ENCODE assay signal across 19 cellular contexts in genomic region chr13:23180711-23181110, GRCh38. TPM values are rescaled to one million over a fixed set of nuclear protein-coding genes. Genes with fewer than 3 reads are reported as not detected.
"Had no signal": no experiment of that assay in that cellular context is flagged by ENCODE, and none has a peak within 500 bp of the region (broad histone marks: within the 10 kb centered on the region; RNA-seq: fewer than 3 reads in every experiment).

Gene SGCG (plus strand): TSS chr13:23180979. CDS start chr13:23203695, 22,716 bp downstream.

- H3K9me3 Mint-ChIP-seq: activated naive CD4-positive, alpha-beta T cell treated with anti-CD3 and anti-CD28 coated beads, Interleukin-2, amount 10 ng/mL, durations not matched to agents 7 days and 5 days; T-helper 2 cell treated with Interferon-gamma antibody and Interleukin-4, amounts not matched to agents 5 μg/mL and 100 μg/mL, for 36 hours had no signal

- FAIRE-seq: pancreas had no signal

- DNase-seq: activated CD4-positive, alpha-beta T cell treated with anti-CD3 and anti-CD28 coated beads, Interleukin-2, amount 50 U/mL, for 1 hour; activated naive CD4-positive, alpha-beta T cell treated with anti-CD3 and anti-CD28 coated beads, Interleukin-2, amount 10 ng/mL, durations not matched to agents 7 days and 5 days; activated T-cell treated with anti-CD3 and anti-CD28 coated beads for 4 hours; adrenal gland; caudate nucleus; cortex of kidney; effector memory CD8-positive, alpha-beta T cell; immature natural killer cell; left colon; mammary epithelial cell; pancreas; retina; stimulated activated CD4-positive, alpha-beta T cell treated with anti-CD3 and anti-CD28 coated beads, Interleukin-2, amount 100 ng/mL, for 24 hours; stimulated activated naive CD4-positive, alpha-beta T cell; SW 1271; trophoblast cell had no signal

- ATAC-seq: activated T-helper 17 cell treated with anti-CD3 and anti-CD28 coated beads, Interleukin-2, amount 50 U/mL, for 72 hours; effector memory CD8-positive, alpha-beta T cell; left colon; pancreas had no signal

- H3K4me3 Mint-ChIP-seq: activated naive CD4-positive, alpha-beta T cell treated with anti-CD3 and anti-CD28 coated beads, Interleukin-2, amount 10 ng/mL, durations not matched to agents 7 days and 5 days; activated T-helper 17 cell treated with anti-CD3 and anti-CD28 coated beads, Interleukin-2, amount 50 U/mL, for 72 hours; effector memory CD8-positive, alpha-beta T cell; immature natural killer cell; T-helper 2 cell treated with Interferon-gamma antibody and Interleukin-4, amounts not matched to agents 5 μg/mL and 100 μg/mL, for 36 hours had no signal

- H3K4me1 Mint-ChIP-seq: activated naive CD4-positive, alpha-beta T cell treated with anti-CD3 and anti-CD28 coated beads, Interleukin-2, amount 10 ng/mL, durations not matched to agents 7 days and 5 days; activated T-helper 17 cell treated with anti-CD3 and anti-CD28 coated beads, Interleukin-2, amount 50 U/mL, for 72 hours; immature natural killer cell had no signal

- H3K27ac Mint-ChIP-seq: activated naive CD4-positive, alpha-beta T cell treated with anti-CD3 and anti-CD28 coated beads, Interleukin-2, amount 10 ng/mL, durations not matched to agents 7 days and 5 days; activated T-helper 17 cell treated with anti-CD3 and anti-CD28 coated beads, Interleukin-2, amount 50 U/mL, for 72 hours; effector memory CD8-positive, alpha-beta T cell; immature natural killer cell; T-helper 2 cell treated with Interferon-gamma antibody and Interleukin-4, amounts not matched to agents 5 μg/mL and 100 μg/mL, for 36 hours had no signal

- H3K36me3 Mint-ChIP-seq: activated naive CD4-positive, alpha-beta T cell treated with anti-CD3 and anti-CD28 coated beads, Interleukin-2, amount 10 ng/mL, durations not matched to agents 7 days and 5 days; immature natural killer cell had no signal

- H3K27me3 Mint-ChIP-seq: activated naive CD4-positive, alpha-beta T cell treated with anti-CD3 and anti-CD28 coated beads, Interleukin-2, amount 10 ng/mL, durations not matched to agents 7 days and 5 days had no signal

RNA-seq across cellular contexts. Expression of gene SGCG, which starts in this region (rescaled TPM):
- total RNA-seq: activated CD8-positive, alpha-beta memory T cell treated with anti-CD3 and anti-CD28 coated beads for 36 hours; activated T-helper 17 cell treated with anti-CD3 and anti-CD28 coated beads, Interleukin-2, amount 50 U/mL, for 72 hours; mammary epithelial cell had no signal
